Comparison of ENCODE assay signal across 10 cellular contexts in genomic region chr4:10096976-10097330, GRCh38. TPM values are rescaled to one million over a fixed set of nuclear protein-coding genes. Genes with fewer than 3 reads are reported as not detected.
DNase-seq lines count a peak whose midpoint lies in the region; ATAC-seq, FAIRE-seq and TF ChIP-seq lines count a peak whose summit lies in the region.
"Had no signal": no experiment of that assay in that cellular context is flagged by ENCODE, and none has a peak within 500 bp of the region (broad histone marks: within the 10 kb centered on the region; RNA-seq: fewer than 3 reads in every experiment).

No MANE protein-coding gene starts in this region.

- POLR2A ChIA-PET in activated CD4-positive, alpha-beta memory T cell treated with anti-CD3 and anti-CD28 coated beads for 36 hours (lab: Charles Lee), result interaction anchor here (0.9 to 2.9 kb wide), 5 partner anchors 9 to 20 kb away, joined by 4 to 26 read pairs (median 7); partner anchors contain the start of gene WDR1

- peaks cover 6 to 92% (median 78%) of the 10 kb centered on the region in 4 donors for H3K36me3 ChIP-seq in esophagus muscularis mucosa
- H3K36me3 ChIP-seq in small intestine (ENCODE audit: control insufficient read depth in 2 of 2, insufficient read depth in 2 of 2, low read length in 2 of 2), result peaks cover 13 to 25% of the 10 kb centered on the region in 2 donors
- H3K36me3 ChIP-seq in BE2C, result peaks cover 46% of the 10 kb centered on the region

- no peak for FAIRE-seq in GM12891 (lab: Jason Lieb, UNC)
- no peak for FAIRE-seq in small intestine (lab: Jason Lieb, UNC)
- FAIRE-seq: islet of Langerhans had no signal

- 53% methylated on average over 7 of the region's 9 CpGs for WGBS in esophagus muscularis mucosa
- WGBS in small intestine, 3 donors, result 76 to 82% (median 81%) methylated on average over 9 of the region's 9 CpGs

- intact Hi-C loops in activated CD4-positive, alpha-beta memory T cell treated with anti-CD3 and anti-CD28 coated beads for 36 hours (cut with micrococcal nuclease), result loop anchor here (1.0 to 2.0 kb wide), 4 partner anchors 9 to 84 kb away; partner anchors contain the start of gene WDR1
- intact Hi-C loops in esophagus muscularis mucosa (cut with DNase I), result no loop called here

- TF ChIP-seq POLR2A in GM12891 (IDR thresholded peaks at IDR 0.05; ENCODE audit: low read depth, low read length), result no peak
- no peak for TF ChIP-seq POLR2A in esophagus muscularis mucosa (IDR thresholded peaks at IDR 0.05; ENCODE audit: low read depth)

- no peaks in the 10 kb centered on the region for H3K27me3 Mint-ChIP-seq in activated CD4-positive, alpha-beta memory T cell treated with anti-CD3 and anti-CD28 coated beads for 36 hours

- no peak for TF ChIP-seq EP300 in esophagus muscularis mucosa (IDR thresholded peaks at IDR 0.05)

- no peaks in the 10 kb centered on the region for H3K9me3 Mint-ChIP-seq in activated CD4-positive, alpha-beta memory T cell treated with anti-CD3 and anti-CD28 coated beads for 36 hours

- no peak for ATAC-seq in HG02970 (IDR thresholded peaks at IDR 0.05; ENCODE audit: low FRiP score, unreplicated experiment)

- peak overlapping the region; percentile 37 for H3K4me3 Mint-ChIP-seq in activated CD4-positive, alpha-beta memory T cell treated with anti-CD3 and anti-CD28 coated beads for 36 hours

- H3K4me1 ChIP-seq in esophagus muscularis mucosa (peaks cover 98 to 100% (median 100%) of the 10 kb centered on the region in 4 donors), small intestine (ENCODE audit: control insufficient read depth in 2 of 2, insufficient read depth in 1 of 2, low read depth in 1 of 2, low read length in 1 of 2) (peaks cover 0 to 16% of the 10 kb centered on the region in 2 donors), BE2C (peaks cover 8% of the 10 kb centered on the region)

- peak overlapping the region; percentile 92 for H3K27ac Mint-ChIP-seq in activated CD4-positive, alpha-beta memory T cell treated with anti-CD3 and anti-CD28 coated beads for 36 hours

- DNase-seq in GM12891 (ENCODE audit: insufficient read length, low spot score) (no peak), esophagus muscularis mucosa (ENCODE audit: extremely low spot score) (no peak), small intestine (no peak), BE2C (no peak), GOT3 (lab: John Stamatoyannopoulos, UW) (no peak)
- peak; percentile 38 for DNase-seq in activated CD4-positive, alpha-beta memory T cell treated with anti-CD3 and anti-CD28 coated beads for 36 hours
- DNase-seq in activated CD4-positive, CD25-positive, alpha-beta regulatory T cell (lab: John Stamatoyannopoulos, UW), result no peak
- DNase-seq: NCI-H2171 had no signal

- H3K27me3 ChIP-seq in esophagus muscularis mucosa (no peaks in the 10 kb centered on the region), small intestine (ENCODE audit: control insufficient read depth in 2 of 2, insufficient read depth in 2 of 2, low read length in 2 of 2) (no peaks in the 10 kb centered on the region), BE2C (no peaks in the 10 kb centered on the region)

- H3K9me3 ChIP-seq in esophagus muscularis mucosa (no peaks in the 10 kb centered on the region), small intestine (ENCODE audit: control insufficient read depth, low read depth) (no peaks in the 10 kb centered on the region), BE2C (no peaks in the 10 kb centered on the region)

- TF ChIP-seq CTCF in esophagus muscularis mucosa (IDR thresholded peaks at IDR 0.05), result no peak
- TF ChIP-seq CTCF in BE2C (IDR thresholded peaks at IDR 0.05; ENCODE audit: low read depth, low read length), result no peak

- H3K4me1 Mint-ChIP-seq in activated CD4-positive, alpha-beta memory T cell treated with anti-CD3 and anti-CD28 coated beads for 36 hours (ENCODE audit: low read depth), result peaks cover 99% of the 10 kb centered on the region

- H3K4me3 ChIP-seq in esophagus muscularis mucosa (no peak overlapping the region), small intestine (ENCODE audit: low read depth in 1 of 2, low read length in 2 of 2) (no peak overlapping the region), BE2C (ENCODE audit: low read depth, low read length) (no peak overlapping the region)

- peaks cover 78% of the 10 kb centered on the region for H3K36me3 Mint-ChIP-seq in activated CD4-positive, alpha-beta memory T cell treated with anti-CD3 and anti-CD28 coated beads for 36 hours

- CTCF ChIA-PET in activated CD4-positive, alpha-beta memory T cell treated with anti-CD3 and anti-CD28 coated beads for 36 hours (lab: Charles Lee), result interaction anchor here (1.0 to 3.8 kb wide), 3 partner anchors 21 to 78 kb away, joined by 3 to 20 read pairs (median 3); partner anchors contain the start of gene WDR1

- H3K27ac ChIP-seq in esophagus muscularis mucosa (replicated peaks in 1 of 4), result peak overlapping the region; percentile 83 to 98 (median 90)
- H3K27ac ChIP-seq in small intestine (ENCODE audit: low read depth in 1 of 2, low read length in 1 of 2), result peak overlapping the region; percentile 32 to 87

TF ChIP-seq in GM12891, 5 proteins besides CTCF, POLR2A, EP300 and RAD21:
- TF ChIP-seq PAX5 (IDR thresholded peaks at IDR 0.05; ENCODE audit: insufficient read depth, low read length, severe bottlenecking) (no peak), TAF1 (IDR thresholded peaks at IDR 0.05; ENCODE audit: low read depth, low read length) (no peak), POU2F2 (IDR thresholded peaks at IDR 0.05; ENCODE audit: low read depth, low read length) (no peak), POLR2AphosphoS5 (IDR thresholded peaks at IDR 0.05; ENCODE audit: low read depth, low read length) (peak; percentile 36; the same call in 1 of the 2 replicates)

RNA-seq across cellular contexts. Expression of gene WDR1, which starts 19.6 kb away (rescaled TPM):
- polyA plus RNA-seq in GM12891 (2012; ENCODE audit: low read depth, missing spikeins), result 199 TPM
- 100 to 1,000 TPM; 351 to 353 TPM for total RNA-seq in activated CD4-positive, alpha-beta memory T cell treated with anti-CD3 and anti-CD28 coated beads for 36 hours
- total RNA-seq in esophagus muscularis mucosa, result 100 to 1,000 TPM; 361 to 536 (median 485) TPM
- polyA plus RNA-seq in small intestine, result 100 to 1,000 TPM; 154 to 196 (median 176) TPM
- 93.6 TPM for polyA plus RNA-seq in BE2C (2012; ENCODE audit: insufficient read depth, insufficient read length, low read depth)
